Comparison of ENCODE assay signal across 15 cellular contexts in genomic region chr18:76131738-76132137, GRCh38.
A peak's percentile ranks its signal among the peaks of the same experiment; 100 is the strongest.
DNase-seq lines count a peak whose midpoint lies in the region; ATAC-seq and TF ChIP-seq lines count a peak whose summit lies in the region.
"Had no signal": no experiment of that assay in that cellular context is flagged by ENCODE, and none has a peak within 500 bp of the region (broad histone marks: within the 10 kb centered on the region; RNA-seq: fewer than 3 reads in every experiment).

No MANE protein-coding gene starts in this region.

- H4K20me1 ChIP-seq in BLaER1 treated with 17β-estradiol and CSF1 and Interleukin-3, amounts not matched to agents 10 nM and 100 nM, result no peaks in the 10 kb centered on the region

- peaks cover 23 to 52% (median 43%) of the 10 kb centered on the region in 10 experiments for H3K4me1 ChIP-seq in BLaER1 treated with 17β-estradiol and CSF1 and Interleukin-3, amounts not matched to agents 10 nM and 100 nM
- H3K4me1 ChIP-seq: colonic mucosa, transverse colon had no signal

- H3K4me2 ChIP-seq in BLaER1 treated with 17β-estradiol and CSF1 and Interleukin-3, amounts not matched to agents 10 nM and 100 nM, result peak overlapping the region in 8 of 11 experiments; percentile 3 to 74 (median 51); a peak in 15 of 22 replicates
- H3K4me2 ChIP-seq: SK-N-SH had no signal

- peak overlapping the region in 6 of 11 experiments; percentile 23 to 66 (median 56); a peak in 10 of 22 replicates for H3K9ac ChIP-seq in BLaER1 treated with 17β-estradiol and CSF1 and Interleukin-3, amounts not matched to agents 10 nM and 100 nM
- H3K9ac ChIP-seq: SK-N-SH had no signal

- no peak for TF ChIP-seq CTCF in AG09309 (IDR thresholded peaks at IDR 0.05; ENCODE audit: control insufficient read depth, insufficient read depth, low read depth, low read length, missing control alignments)
- no peak for TF ChIP-seq CTCF in fibroblast of mammary gland (conservative IDR thresholded peaks at IDR 0.05; ENCODE audit: control insufficient read depth, insufficient read depth, low read depth, low read length)

- peaks cover 42 to 76% (median 67%) of the 10 kb centered on the region in 11 experiments for H3K9me3 ChIP-seq in BLaER1 treated with 17β-estradiol and CSF1 and Interleukin-3, amounts not matched to agents 10 nM and 100 nM (replicated peaks in 1 of 11)
- H3K9me3 ChIP-seq: colonic mucosa, SK-N-SH, transverse colon had no signal

- POLR2A ChIA-PET in HEK293T (lab: Yijun Ruan, JAX), result no interaction called here

- peak; percentile 3 for DNase-seq in AG09309 (ENCODE audit: low read depth)
- peak; percentile 54 for DNase-seq in OCI-M1 (lab: John Stamatoyannopoulos, UW)
- peak; percentile 66 for DNase-seq in fibroblast of mammary gland (ENCODE audit: low read depth)
- DNase-seq in HEK293T (ENCODE audit: extremely low spot score), result no peak
- DNase-seq in islet precursor cell, result no peak
- DNase-seq: activated CD4-positive, alpha-beta T cell treated with anti-CD3 and anti-CD28 coated beads, Interleukin-2, amount 50 U/mL, for 4 hours; colonic mucosa; immature natural killer cell; NCI-H1436; NCI-H748 treated with DMSO at 0.1 percent for 48 hours; SK-N-SH; transverse colon had no signal

- ATAC-seq in HG03196 (IDR thresholded peaks at IDR 0.05; ENCODE audit: unreplicated experiment), result no peak
- ATAC-seq: GM12878 had no signal

- CTCF ChIA-PET in HEK293T (lab: Yijun Ruan, JAX), result no interaction called here

- H3K27me3 ChIP-seq in BLaER1 treated with 17β-estradiol and CSF1 and Interleukin-3, amounts not matched to agents 10 nM and 100 nM, result no peaks in the 10 kb centered on the region
- H3K27me3 ChIP-seq: colonic mucosa, transverse colon had no signal

- H3K4me3 ChIP-seq in AG09309 (ENCODE audit: control insufficient read depth, low read depth, low read length), result no peak overlapping the region
- no peak overlapping the region for H3K4me3 ChIP-seq in BLaER1 treated with 17β-estradiol and CSF1 and Interleukin-3, amounts not matched to agents 10 nM and 100 nM
- no peak overlapping the region for H3K4me3 ChIP-seq in fibroblast of mammary gland (ENCODE audit: control insufficient read depth, low read depth, low read length)
- H3K4me3 ChIP-seq: colonic mucosa, GM12878, transverse colon had no signal

- peak overlapping the region in 10 of 11 experiments; percentile 28 to 99 (median 94); a peak in 19 of 22 replicates for H3K27ac ChIP-seq in BLaER1 treated with 17β-estradiol and CSF1 and Interleukin-3, amounts not matched to agents 10 nM and 100 nM
- H3K27ac ChIP-seq: colonic mucosa, transverse colon had no signal

- peaks cover 0 to 18% (median 0%) of the 10 kb centered on the region in 11 experiments; a peak in 5 of 22 replicates for H3K36me3 ChIP-seq in BLaER1 treated with 17β-estradiol and CSF1 and Interleukin-3, amounts not matched to agents 10 nM and 100 nM
- H3K36me3 ChIP-seq: colonic mucosa, transverse colon had no signal

TF ChIP-seq in HEK293T, 16 proteins besides CTCF, POLR2A, EP300 and RAD21:
- no peak for TF ChIP-seq ARNT (IDR thresholded peaks at IDR 0.05)
- no peak for TF ChIP-seq FOXA1 (IDR thresholded peaks at IDR 0.05)
- no peak for TF ChIP-seq FOXK2 (IDR thresholded peaks at IDR 0.05)
- TF ChIP-seq FOXM1 (IDR thresholded peaks at IDR 0.05; ENCODE audit: borderline replicate concordance), result no peak
- TF ChIP-seq TARDBP (IDR thresholded peaks at IDR 0.05), result no peak
- no peak for TF ChIP-seq L3MBTL2 (conservative IDR thresholded peaks at IDR 0.05)
- TF ChIP-seq HDGF (IDR thresholded peaks at IDR 0.05; ENCODE audit: borderline replicate concordance), result no peak
- no peak for TF ChIP-seq PKNOX1 (IDR thresholded peaks at IDR 0.05)
- TF ChIP-seq BHLHE40 (IDR thresholded peaks at IDR 0.05; ENCODE audit: borderline replicate concordance), result no peak
- no peak for TF ChIP-seq ELF4 (IDR thresholded peaks at IDR 0.05)
- no peak for TF ChIP-seq SUZ12 (IDR thresholded peaks at IDR 0.05)
- TF ChIP-seq ZNF384 (IDR thresholded peaks at IDR 0.05), result no peak
- TF ChIP-seq NFRKB (IDR thresholded peaks at IDR 0.05), result no peak
- no peak for TF ChIP-seq LEF1 (IDR thresholded peaks at IDR 0.05; ENCODE audit: borderline replicate concordance)
- TF ChIP-seq SP1 (IDR thresholded peaks at IDR 0.05), result no peak
- no peak for TF ChIP-seq CTBP1 (IDR thresholded peaks at IDR 0.05; ENCODE audit: borderline replicate concordance)

Comparison
In these comparisons a context has a peak if more than half of its experiments do, and no peak if none do; other contexts are left out.
1. DNase-seq: peak in AG09309 (single experiment), OCI-M1 (single experiment) and fibroblast of mammary gland (single experiment); none in HEK293T (single experiment) and islet precursor cell (single experiment).